24 cellular contexts compared by ENCODE assay signal in the genomic region with DNA sequence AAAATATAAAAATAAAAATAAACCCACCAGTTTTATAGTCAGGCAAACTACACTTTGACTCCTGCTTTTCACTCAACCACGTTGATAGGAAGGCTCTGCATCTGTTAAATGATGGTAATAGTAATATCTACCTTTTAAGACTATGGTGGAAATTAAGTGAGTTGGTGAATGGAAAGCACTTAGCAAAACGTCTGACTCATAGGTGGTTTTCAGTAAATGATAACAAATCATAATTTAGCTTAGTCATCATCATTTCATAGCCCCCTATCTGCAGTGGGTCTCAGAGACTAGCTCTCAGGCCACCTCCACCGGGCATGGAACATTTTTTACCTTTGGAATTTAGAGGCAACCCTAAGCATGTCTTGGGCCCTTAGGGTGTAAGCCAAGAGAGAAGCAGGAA.
A peak's percentile ranks its signal among the peaks of the same experiment; 100 is the strongest.
DNase-seq lines count a peak whose midpoint lies in the region; ATAC-seq and TF ChIP-seq lines count a peak whose summit lies in the region.
"Had no signal": no experiment of that assay in that cellular context is flagged by ENCODE, and none has a peak within 500 bp of the region (broad histone marks: within the 10 kb centered on the region; RNA-seq: fewer than 3 reads in every experiment).

No MANE protein-coding gene starts in this region.

- H3K9me3 ChIP-seq in fibroblast of lung (ENCODE audit: control insufficient read depth, insufficient read depth, low read depth, low read length) = no peaks in the 10 kb centered on the region
- H3K9me3 ChIP-seq: colonic mucosa, prostate gland, stomach, upper lobe of right lung had no signal

- no peaks in the 10 kb centered on the region for H3K9me3 Mint-ChIP-seq in type B pancreatic cell
- H3K9me3 Mint-ChIP-seq: CD8-positive, alpha-beta T cell; immature natural killer cell had no signal

- peaks cover 11% of the 10 kb centered on the region for H3K4me1 Mint-ChIP-seq in type B pancreatic cell (ENCODE audit: unreplicated experiment)
- H3K4me1 Mint-ChIP-seq: immature natural killer cell had no signal

- H3K27ac Mint-ChIP-seq in type B pancreatic cell = no peak overlapping the region
- H3K27ac Mint-ChIP-seq: brain; CD8-positive, alpha-beta T cell; immature natural killer cell had no signal

- no peaks in the 10 kb centered on the region for H3K27me3 Mint-ChIP-seq in type B pancreatic cell
- H3K27me3 Mint-ChIP-seq: brain had no signal

- TF ChIP-seq CTCF in fibroblast of lung (conservative IDR thresholded peaks at IDR 0.05 in 1 of 2, IDR thresholded peaks at IDR 0.05 in 1 of 2; ENCODE audit: low read depth in 1 of 2, low read length in 2 of 2) (no peak), type B pancreatic cell (conservative IDR thresholded peaks at IDR 0.05) (no peak)

- H3K4me3 ChIP-seq in fibroblast of lung (replicated peaks in 1 of 4; ENCODE audit: control extremely low read depth in 1 of 4, insufficient read depth in 1 of 4, low read depth in 3 of 4, low read length in 4 of 4) = no peak overlapping the region
- H3K4me3 ChIP-seq: colonic mucosa, prostate gland, stomach, upper lobe of right lung had no signal

- peak; percentile 26 for DNase-seq in A172 (ENCODE audit: low spot score)
- peak; percentile 23 for DNase-seq in EH (ENCODE audit: low read depth)
- DNase-seq in fibroblast of lung (ENCODE audit: low read depth in 2 of 2) = peak; percentile 37 to 65
- DNase-seq in midbrain (lab: John Stamatoyannopoulos, UW) = no peak
- DNase-seq in type B pancreatic cell (ENCODE audit: extremely low spot score, unreplicated experiment) = no peak
- DNase-seq: activated CD4-positive, alpha-beta T cell treated with anti-CD3 and anti-CD28 coated beads for 48 hours; activated naive CD4-positive, alpha-beta T cell treated with anti-CD3 and anti-CD28 coated beads, Interleukin-2, amount 50 U/mL, for 16 hours; CD8-positive, alpha-beta T cell; colonic mucosa; foreskin keratinocyte; immature natural killer cell; NCI-H1417; NCI-H2171; NCI-H69; small intestine; stimulated activated CD4-positive, alpha-beta T cell treated with anti-CD3 and anti-CD28 coated beads, Interleukin-2, amount 100 ng/mL, for 48 hours; stomach; upper lobe of right lung had no signal

- H3K79me2 ChIP-seq in fibroblast of lung (ENCODE audit: control insufficient read depth, insufficient read depth, low read length) = no peaks in the 10 kb centered on the region

- no peak overlapping the region for H3K4me2 ChIP-seq in fibroblast of lung (ENCODE audit: extremely low read depth, insufficient read depth, low read length)

- H3K36me3 ChIP-seq in fibroblast of lung (ENCODE audit: control insufficient read depth, insufficient read depth, low read length) = no peaks in the 10 kb centered on the region
- H3K36me3 ChIP-seq: colonic mucosa, prostate gland, stomach, upper lobe of right lung had no signal

- peaks cover 2% of the 10 kb centered on the region for H3K4me1 ChIP-seq in fibroblast of lung (ENCODE audit: control insufficient read depth, extremely low read depth, insufficient read depth, low read length)
- H3K4me1 ChIP-seq: foreskin keratinocyte, prostate gland had no signal

- H3K27ac ChIP-seq in fibroblast of lung (ENCODE audit: insufficient read depth, low read length) = no peak overlapping the region
- H3K27ac ChIP-seq: colonic mucosa, foreskin keratinocyte, prostate gland, RWPE1, stomach, upper lobe of right lung had no signal

- ATAC-seq in SK-N-SH treated with all-trans-retinoic acid at 6 μM for 48 hours = no peak
- ATAC-seq in GM21737 (IDR thresholded peaks at IDR 0.05; ENCODE audit: unreplicated experiment) = no peak
- ATAC-seq in HG03460 (IDR thresholded peaks at IDR 0.05; ENCODE audit: unreplicated experiment) = no peak
- ATAC-seq: CD8-positive, alpha-beta T cell; foreskin keratinocyte; upper lobe of right lung had no signal

- H3K4me3 Mint-ChIP-seq in type B pancreatic cell = no peak overlapping the region
- H3K4me3 Mint-ChIP-seq: brain; CD8-positive, alpha-beta T cell; immature natural killer cell had no signal

- no peaks in the 10 kb centered on the region for H3K36me3 Mint-ChIP-seq in type B pancreatic cell
- H3K36me3 Mint-ChIP-seq: brain; CD8-positive, alpha-beta T cell; immature natural killer cell had no signal

- no peaks in the 10 kb centered on the region for H4K20me1 ChIP-seq in fibroblast of lung (ENCODE audit: control insufficient read depth, extremely low read depth, insufficient read depth, low read length)

- no peak overlapping the region for H3K9ac ChIP-seq in fibroblast of lung (ENCODE audit: insufficient read depth, low read length)

- H2AFZ ChIP-seq in fibroblast of lung (ENCODE audit: low read length) = no peak overlapping the region

- no peaks in the 10 kb centered on the region for H3K27me3 ChIP-seq in fibroblast of lung (ENCODE audit: control insufficient read depth, insufficient read depth, low read length)
- H3K27me3 ChIP-seq: colonic mucosa, foreskin keratinocyte, stomach, upper lobe of right lung had no signal

TF ChIP-seq in SK-N-SH treated with all-trans-retinoic acid at 6 μM for 48 hours, 23 proteins besides CTCF, POLR2A, EP300 and RAD21:
- TF ChIP-seq ISL1 (CRISPR knock-in tag; IDR thresholded peaks at IDR 0.05) = peak; percentile 85
- no peak for TF ChIP-seq ZFP3 (CRISPR knock-in tag; IDR thresholded peaks at IDR 0.05)
- TF ChIP-seq, protein P1, sequence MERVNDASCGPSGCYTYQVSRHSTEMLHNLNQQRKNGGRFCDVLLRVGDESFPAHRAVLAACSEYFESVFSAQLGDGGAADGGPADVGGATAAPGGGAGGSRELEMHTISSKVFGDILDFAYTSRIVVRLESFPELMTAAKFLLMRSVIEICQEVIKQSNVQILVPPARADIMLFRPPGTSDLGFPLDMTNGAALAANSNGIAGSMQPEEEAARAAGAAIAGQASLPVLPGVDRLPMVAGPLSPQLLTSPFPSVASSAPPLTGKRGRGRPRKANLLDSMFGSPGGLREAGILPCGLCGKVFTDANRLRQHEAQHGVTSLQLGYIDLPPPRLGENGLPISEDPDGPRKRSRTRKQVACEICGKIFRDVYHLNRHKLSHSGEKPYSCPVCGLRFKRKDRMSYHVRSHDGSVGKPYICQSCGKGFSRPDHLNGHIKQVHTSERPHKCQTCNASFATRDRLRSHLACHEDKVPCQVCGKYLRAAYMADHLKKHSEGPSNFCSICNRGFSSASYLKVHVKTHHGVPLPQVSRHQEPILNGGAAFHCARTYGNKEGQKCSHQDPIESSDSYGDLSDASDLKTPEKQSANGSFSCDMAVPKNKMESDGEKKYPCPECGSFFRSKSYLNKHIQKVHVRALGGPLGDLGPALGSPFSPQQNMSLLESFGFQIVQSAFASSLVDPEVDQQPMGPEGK (CRISPR knock-in tag; IDR thresholded peaks at IDR 0.05; ENCODE audit: borderline replicate concordance) = no peak

Comparison
In these comparisons a context has a peak if more than half of its experiments do, and no peak if none do; other contexts are left out.
1. DNase-seq: peak in A172 (single experiment), EH (single experiment) and fibroblast of lung (2 of 2); none in midbrain (single experiment) and type B pancreatic cell (single experiment).